Comparison of ENCODE assay signal across 8 cellular contexts in genomic region chr12:118330421-118331018, GRCh38. TPM values are rescaled to one million over a fixed set of nuclear protein-coding genes. Genes with fewer than 3 reads are reported as not detected.
DNase-seq lines count a peak whose midpoint lies in the region; ATAC-seq and TF ChIP-seq lines count a peak whose summit lies in the region.

No MANE protein-coding gene starts in this region.

- ATAC-seq in HG02610 (IDR thresholded peaks at IDR 0.05; ENCODE audit: unreplicated experiment) (peak; percentile 54), GM19328 (IDR thresholded peaks at IDR 0.05; ENCODE audit: unreplicated experiment) (no peak)

- H3K4me1 ChIP-seq in Peyer's patch: peaks cover 0 to 8% (median 2%) of the 10 kb centered on the region in 4 donors

- peaks cover 0 to 9% (median 0%) of the 10 kb centered on the region in 3 donors for H3K36me3 Mint-ChIP-seq in immature natural killer cell

- H3K27me3 Mint-ChIP-seq in immature natural killer cell (ENCODE audit: low read depth in 3 of 3): no peaks in the 10 kb centered on the region

- peaks cover 64 to 86% of the 10 kb centered on the region in 2 donors for H3K4me1 Mint-ChIP-seq in immature natural killer cell

- TF ChIP-seq POLR2A in Peyer's patch (IDR thresholded peaks at IDR 0.05): no peak

- H3K9me3 Mint-ChIP-seq in immature natural killer cell: no peaks in the 10 kb centered on the region

- H3K4me3 ChIP-seq in GM12864 (ENCODE audit: low read depth, low read length) (no peak overlapping the region), Peyer's patch (no peak overlapping the region)

- no peaks in the 10 kb centered on the region for H3K36me3 ChIP-seq in Peyer's patch

- DNase-seq in GM12864 (ENCODE audit: low read depth) (peak; percentile 35), Peyer's patch (no peak), immature natural killer cell (no peak), SW480 (ENCODE audit: low spot score) (no peak), DMS53 (lab: John Stamatoyannopoulos, UW) (no peak), NCI-H2227 treated with DMSO at 0.1 percent for 48 hours (lab: John Stamatoyannopoulos, UW) (no peak)

- TF ChIP-seq CTCF in GM12864 (IDR thresholded peaks at IDR 0.05; ENCODE audit: low read depth, low read length, missing control alignments): no peak
- no peak for TF ChIP-seq CTCF in Peyer's patch (IDR thresholded peaks at IDR 0.05)

- peak overlapping the region in 3 of 4 donors; percentile 3 to 55 (median 5) for H3K27ac ChIP-seq in Peyer's patch

- no peaks in the 10 kb centered on the region for H3K9me3 ChIP-seq in Peyer's patch

- H3K27ac Mint-ChIP-seq in immature natural killer cell: peak overlapping the region; percentile 6 to 78 (median 68)

- no peaks in the 10 kb centered on the region for H3K27me3 ChIP-seq in Peyer's patch

- H3K4me3 Mint-ChIP-seq in immature natural killer cell: peak overlapping the region in 4 of 5 donors; percentile 15 to 66 (median 26)

RNA-seq across cellular contexts. Expression of gene TAOK3, which starts 42.2 kb away (rescaled TPM):
- total RNA-seq in Peyer's patch: 100 to 1,000 TPM in 1 of 4 donors, 10 to 100 TPM in 3; 91.2 to 111 (median 93.2) TPM
- 100 to 1,000 TPM in 1 of 3 donors, 10 to 100 TPM in 2; 62.1 to 162 (median 75.4) TPM for polyA plus RNA-seq in immature natural killer cell

RNA-seq across cellular contexts. Expression of gene SUDS3, which starts 45.8 kb away (rescaled TPM):
- 10 to 100 TPM; 39.2 to 86.7 (median 66.1) TPM for total RNA-seq in Peyer's patch
- 10 to 100 TPM; 12.2 to 13.0 (median 12.5) TPM for polyA plus RNA-seq in immature natural killer cell
